Comparison of ENCODE assay signal across 8 cellular contexts in genomic region chr7:78226059-78226658, GRCh38.
DNase-seq lines count a peak whose midpoint lies in the region; ATAC-seq and TF ChIP-seq lines count a peak whose summit lies in the region.

No MANE protein-coding gene starts in this region.

- DNase-seq in NOMO-1 treated with dmso at 0.1 percent for 144 hours (lab: John Stamatoyannopoulos, UW; ENCODE audit: unreplicated experiment) = peak; percentile 4
- DNase-seq in NOMO-1 (lab: John Stamatoyannopoulos, UW; ENCODE audit: unreplicated experiment in 2 of 2) = no peak
- peak; percentile 89 for DNase-seq in NCI-H1105 treated with DMSO at 0.1 percent for 48 hours (lab: John Stamatoyannopoulos, UW)
- peak; percentile 22 for DNase-seq in activated CD4-positive, alpha-beta memory T cell treated with anti-CD3 and anti-CD28 coated beads, Interleukin-2, amount 10 ng/mL, durations not matched to agents 7 days and 5 days
- DNase-seq in inferior parietal cortex (ENCODE audit: extremely low spot score) = peak; percentile 52
- DNase-seq in type B pancreatic cell (ENCODE audit: extremely low spot score, unreplicated experiment) = no peak
- no peak for DNase-seq in T-helper 17 cell

- CTCF ChIA-PET in activated CD4-positive, alpha-beta memory T cell treated with anti-CD3 and anti-CD28 coated beads, Interleukin-2, amount 10 ng/mL, durations not matched to agents 7 days and 5 days (lab: Charles Lee) = interaction anchor here (0.7 kb wide), 2 partner anchors 122 to 237 kb away, joined by 3 read pairs; no protein-coding TSS in a partner anchor

- no peaks in the 10 kb centered on the region for H3K27me3 Mint-ChIP-seq in activated CD4-positive, alpha-beta memory T cell treated with anti-CD3 and anti-CD28 coated beads, Interleukin-2, amount 10 ng/mL, durations not matched to agents 7 days and 5 days
- H3K27me3 Mint-ChIP-seq in type B pancreatic cell (no peaks in the 10 kb centered on the region), T-helper 17 cell (no peaks in the 10 kb centered on the region)

- no peaks in the 10 kb centered on the region for H3K9me3 Mint-ChIP-seq in activated CD4-positive, alpha-beta memory T cell treated with anti-CD3 and anti-CD28 coated beads, Interleukin-2, amount 10 ng/mL, durations not matched to agents 7 days and 5 days
- no peaks in the 10 kb centered on the region for H3K9me3 Mint-ChIP-seq in type B pancreatic cell

- H3K27ac Mint-ChIP-seq in activated CD4-positive, alpha-beta memory T cell treated with anti-CD3 and anti-CD28 coated beads, Interleukin-2, amount 10 ng/mL, durations not matched to agents 7 days and 5 days = no peak overlapping the region
- no peak overlapping the region for H3K27ac Mint-ChIP-seq in type B pancreatic cell
- H3K27ac Mint-ChIP-seq in T-helper 17 cell = no peak overlapping the region

- H3K9me3 ChIP-seq in T-helper 17 cell (ENCODE audit: control insufficient read depth, low read length, poor library complexity, severe bottlenecking) = no peaks in the 10 kb centered on the region

- no peaks in the 10 kb centered on the region for H3K4me1 Mint-ChIP-seq in activated CD4-positive, alpha-beta memory T cell treated with anti-CD3 and anti-CD28 coated beads, Interleukin-2, amount 10 ng/mL, durations not matched to agents 7 days and 5 days
- H3K4me1 Mint-ChIP-seq in type B pancreatic cell (ENCODE audit: unreplicated experiment) = no peaks in the 10 kb centered on the region
- H3K4me1 Mint-ChIP-seq in T-helper 17 cell = no peaks in the 10 kb centered on the region

- H3K36me3 Mint-ChIP-seq in activated CD4-positive, alpha-beta memory T cell treated with anti-CD3 and anti-CD28 coated beads, Interleukin-2, amount 10 ng/mL, durations not matched to agents 7 days and 5 days (ENCODE audit: low read depth) = no peaks in the 10 kb centered on the region
- H3K36me3 Mint-ChIP-seq in type B pancreatic cell = no peaks in the 10 kb centered on the region
- no peaks in the 10 kb centered on the region for H3K36me3 Mint-ChIP-seq in T-helper 17 cell (ENCODE audit: low read depth)

- ATAC-seq in HG02571 (IDR thresholded peaks at IDR 0.05; ENCODE audit: unreplicated experiment) (no peak), T-helper 17 cell (no peak)

- POLR2A ChIA-PET in activated CD4-positive, alpha-beta memory T cell treated with anti-CD3 and anti-CD28 coated beads, Interleukin-2, amount 10 ng/mL, durations not matched to agents 7 days and 5 days (lab: Charles Lee) = no interaction called here

- H3K4me3 Mint-ChIP-seq in activated CD4-positive, alpha-beta memory T cell treated with anti-CD3 and anti-CD28 coated beads, Interleukin-2, amount 10 ng/mL, durations not matched to agents 7 days and 5 days = no peak overlapping the region
- H3K4me3 Mint-ChIP-seq in type B pancreatic cell = no peak overlapping the region
- H3K4me3 Mint-ChIP-seq in T-helper 17 cell = no peak overlapping the region

- peak; percentile 71 for TF ChIP-seq CTCF in type B pancreatic cell (conservative IDR thresholded peaks at IDR 0.05)

Comparison
In these comparisons a context has a peak if more than half of its experiments do, and no peak if none do; other contexts are left out.
1. DNase-seq: peak in NOMO-1 treated with dmso at 0.1 percent for 144 hours (single experiment), NCI-H1105 treated with DMSO at 0.1 percent for 48 hours (single experiment), activated CD4-positive, alpha-beta memory T cell treated with anti-CD3 and anti-CD28 coated beads, Interleukin-2, amount 10 ng/mL, durations not matched to agents 7 days and 5 days (single experiment) and inferior parietal cortex (single experiment); none in NOMO-1 (0 of 2), type B pancreatic cell (single experiment) and T-helper 17 cell (0 of 3).